Comparison of ENCODE assay signal across 9 cellular contexts in genomic region chr6:166167801-166168615, GRCh38. TPM values are rescaled to one million over a fixed set of nuclear protein-coding genes. Genes with fewer than 3 reads are reported as not detected.
DNase-seq lines count a peak whose midpoint lies in the region; ATAC-seq, FAIRE-seq and TF ChIP-seq lines count a peak whose summit lies in the region.
"Had no signal": no experiment of that assay in that cellular context is flagged by ENCODE, and none has a peak within 500 bp of the region (broad histone marks: within the 10 kb centered on the region; RNA-seq: fewer than 3 reads in every experiment).

TBXT (minus strand) TSS chr6:166167851; CDS start chr6:166167591, 260 bp downstream.

- no peaks in the 10 kb centered on the region for H3K9me3 ChIP-seq in effector memory CD4-positive, alpha-beta T cell (ENCODE audit: control insufficient read depth, low read length)
- H3K9me3 ChIP-seq in HepG2 (ENCODE audit: low read length) (no peaks in the 10 kb centered on the region), body of pancreas (no peaks in the 10 kb centered on the region)
- H3K9me3 ChIP-seq: pancreas had no signal

- H3K4me3 ChIP-seq in LNCaP clone FGC (ENCODE audit: low read depth, low read length): peak within 1 kb of the TSS; percentile 31
- H3K4me3 ChIP-seq in effector memory CD4-positive, alpha-beta T cell (ENCODE audit: insufficient read depth, low read depth, low read length, poor library complexity, severe bottlenecking): peak within 1 kb of the TSS; percentile 37
- H3K4me3 ChIP-seq in rectal smooth muscle tissue (ENCODE audit: low read length): peak within 1 kb of the TSS; percentile 51
- H3K4me3 ChIP-seq in HepG2 (replicated peaks in 1 of 3; ENCODE audit: insufficient read depth in 1 of 3, low read depth in 2 of 3, low read length in 3 of 3): no peak within 1 kb of the TSS
- peak within 1 kb of the TSS in 1 of 2 donors; percentile 12 for H3K4me3 ChIP-seq in body of pancreas

- 66% methylated on average over 57 of the region's 79 CpGs for WGBS in HepG2 (ENCODE audit: low lambda C conversion rate)
- WGBS in body of pancreas, 2 donors: 0 to 1% methylated on average over 26 to 66 of the region's 79 CpGs

- no peak within 1 kb of the TSS for H3K27ac ChIP-seq in effector memory CD4-positive, alpha-beta T cell (ENCODE audit: insufficient read depth, low read length, poor library complexity, severe bottlenecking)
- H3K27ac ChIP-seq in rectal smooth muscle tissue (ENCODE audit: low read depth, low read length) (no peak within 1 kb of the TSS), HepG2 (ENCODE audit: extremely low read length, insufficient read depth, low read length) (no peak within 1 kb of the TSS), body of pancreas (no peak within 1 kb of the TSS)
- H3K27ac ChIP-seq: pancreas had no signal

- CTCF ChIA-PET in HepG2 (lab: Yijun Ruan, JAX; ENCODE audit: low intra/inter-chr PET ratio, low total read pairs): no interaction called here

- TF ChIP-seq CTCF in GM13977 (IDR thresholded peaks at IDR 0.05; ENCODE audit: extremely low read depth, insufficient read depth, missing control alignments): no peak
- TF ChIP-seq CTCF in LNCaP clone FGC (IDR thresholded peaks at IDR 0.05; ENCODE audit: control insufficient read depth, extremely low read depth, insufficient read depth): no peak
- no peak for TF ChIP-seq CTCF in HepG2 (CRISPR knock-in tag; IDR thresholded peaks at IDR 0.05)
- no peak for TF ChIP-seq CTCF in body of pancreas (IDR thresholded peaks at IDR 0.05)

- H3K27me3 ChIP-seq in effector memory CD4-positive, alpha-beta T cell (replicated peaks; ENCODE audit: control insufficient read depth, insufficient read depth, low read length, poor library complexity, severe bottlenecking): peaks cover 11% of the 10 kb centered on the region
- H3K27me3 ChIP-seq in rectal smooth muscle tissue (ENCODE audit: control insufficient read depth, insufficient read depth, low read length) (peaks cover 38% of the 10 kb centered on the region), HepG2 (ENCODE audit: control insufficient read depth in 1 of 2, insufficient read depth in 2 of 2, low read length in 2 of 2) (peaks cover 25 to 85% of the 10 kb centered on the region in 2 experiments), body of pancreas (peaks cover 0 to 6% of the 10 kb centered on the region in 2 donors)

- H4K20me1 ChIP-seq in HepG2 (ENCODE audit: insufficient read depth, low read length): no peaks in the 10 kb centered on the region

- in situ Hi-C loops in GM13977 (cut with MboI; ENCODE audit: low pct_unique_long_range_greater_than_20kb, low sequenced_read_pairs, unreplicated experiment): no loop called here
- in situ Hi-C loops in HepG2 (cut with HindIII; ENCODE audit: extremely low pct_ligation_motif_present, low pct_unique_long_range_greater_than_20kb): no loop called here

- ATAC-seq in HepG2 (no peak), body of pancreas (no peak)

- DNase-seq in GM13977 (ENCODE audit: low spot score) (peak; percentile 76), LNCaP clone FGC (ENCODE audit: low read depth) (no peak), HepG2 (ENCODE audit: low spot score) (no peak), Ammon's horn (ENCODE audit: low spot score) (no peak), anterior cingulate cortex (lab: John Stamatoyannopoulos, UW) (no peak), body of pancreas (no peak)
- DNase-seq in effector memory CD4-positive, alpha-beta T cell: no peak
- DNase-seq: pancreas had no signal

- no peak for FAIRE-seq in HepG2 (lab: Jason Lieb, UNC)
- FAIRE-seq: pancreas had no signal

- no peaks in the 10 kb centered on the region for H3K79me2 ChIP-seq in HepG2 (ENCODE audit: insufficient read depth, low read length)

- BruUV-seq in HepG2 (replicated peaks; lab: Mats Ljungman, UMichigan): no TSS peak

- no peaks in the 10 kb centered on the region for H3K36me3 ChIP-seq in effector memory CD4-positive, alpha-beta T cell (ENCODE audit: control insufficient read depth, insufficient read depth, low read length)
- H3K36me3 ChIP-seq in rectal smooth muscle tissue (ENCODE audit: control insufficient read depth, insufficient read depth, low read length) (no peaks in the 10 kb centered on the region), HepG2 (replicated peaks in 1 of 2; ENCODE audit: control insufficient read depth in 1 of 2, insufficient read depth in 2 of 2, low read length in 2 of 2) (no peaks in the 10 kb centered on the region), body of pancreas (replicated peaks in 1 of 2; ENCODE audit: insufficient read depth in 1 of 2, low read depth in 2 of 2) (no peaks in the 10 kb centered on the region)
- H3K36me3 ChIP-seq: pancreas had no signal

- H3K9ac ChIP-seq in rectal smooth muscle tissue (ENCODE audit: low read length) (no peak within 1 kb of the TSS), HepG2 (ENCODE audit: insufficient read depth, low read depth, low read length) (no peak within 1 kb of the TSS)

- TF ChIP-seq EP300 in HepG2 (IDR thresholded peaks at IDR 0.05; ENCODE audit: low read depth in 2 of 2, low read length in 2 of 2) (no peak), HepG2 (CRISPR knock-in tag; IDR thresholded peaks at IDR 0.05; ENCODE audit: borderline replicate concordance) (no peak)

- no peak for TF ChIP-seq POLR2A in HepG2 (IDR thresholded peaks at IDR 0.05; ENCODE audit: insufficient read depth in 1 of 2, low read depth in 2 of 2, low read length in 2 of 2)
- no peak for TF ChIP-seq POLR2A in body of pancreas (IDR thresholded peaks at IDR 0.05)

- TF ChIP-seq RAD21 in HepG2 (CRISPR knock-in tag; IDR thresholded peaks at IDR 0.05): no peak

- intact Hi-C loops in HepG2 (cut with micrococcal nuclease; ENCODE audit: unreplicated experiment) (no loop called here), body of pancreas (cut with DNase I) (no loop called here)

- H2AFZ ChIP-seq in HepG2 (ENCODE audit: low read length): no peak within 1 kb of the TSS

- H3K4me2 ChIP-seq in HepG2 (ENCODE audit: low read depth, low read length): no peak within 1 kb of the TSS

- POLR2A ChIA-PET in HepG2 (lab: Yijun Ruan, JAX): no interaction called here

- H3K4me1 ChIP-seq in effector memory CD4-positive, alpha-beta T cell (ENCODE audit: control insufficient read depth, insufficient read depth, low read length, poor library complexity, severe bottlenecking): peaks cover 8% of the 10 kb centered on the region
- H3K4me1 ChIP-seq in rectal smooth muscle tissue (ENCODE audit: control insufficient read depth, insufficient read depth, low read length) (no peaks in the 10 kb centered on the region), HepG2 (ENCODE audit: insufficient read depth, low read length) (no peaks in the 10 kb centered on the region), body of pancreas (peaks cover 35% of the 10 kb centered on the region)

TF ChIP-seq in HepG2, 621 proteins besides CTCF, POLR2A, EP300 and RAD21:
- TF ChIP-seq ZNF672 (CRISPR knock-in tag; IDR thresholded peaks at IDR 0.05) (no peak), TFAP4 (IDR thresholded peaks at IDR 0.05; ENCODE audit: borderline replicate concordance, low read depth) (no peak), HNRNPK (IDR thresholded peaks at IDR 0.05; ENCODE audit: low read depth, low read length, poor library complexity, severe bottlenecking) (no peak), ZBTB43 (CRISPR knock-in tag; conservative IDR thresholded peaks at IDR 0.05) (no peak), BRD4 (CRISPR knock-in tag; IDR thresholded peaks at IDR 0.05) (no peak), ZNF563 (CRISPR knock-in tag; IDR thresholded peaks at IDR 0.05) (no peak), GABPA (IDR thresholded peaks at IDR 0.05; ENCODE audit: low read depth, low read length) (no peak), GABPA (CRISPR knock-in tag; IDR thresholded peaks at IDR 0.05; ENCODE audit: low read depth) (no peak)

RNA-seq across cellular contexts. Expression of gene TBXT, which starts in this region (rescaled TPM):
- not detected in 2 replicates for total RNA-seq in HepG2 (2016; rRNA removed; fragmentation: Illumina TruSeq; extraction: Trizol)
- total RNA-seq in HepG2 (2016; cell fraction: cytosol; rRNA removed; fragmentation: Illumina TruSeq; extraction: Trizol; ENCODE audit: low read depth): not detected in 2 replicates
- total RNA-seq in HepG2 (2016; cell fraction: insoluble cytoplasmic fraction; rRNA removed; fragmentation: Illumina TruSeq; extraction: Trizol): not detected in 2 replicates
- not detected in 2 replicates for total RNA-seq in HepG2 (2016; cell fraction: membrane; rRNA removed; fragmentation: Illumina TruSeq; extraction: Trizol)
- not detected in 2 replicates for total RNA-seq in HepG2 (2016; cell fraction: nucleus; rRNA removed; fragmentation: Illumina TruSeq; extraction: Trizol)
- polyA plus RNA-seq in HepG2 (2011; rRNA removed): not detected in 2 replicates
- polyA plus RNA-seq in HepG2 (2011; cell fraction: cytosol; rRNA removed): not detected in 2 replicates
- polyA plus RNA-seq in HepG2 (2011; cell fraction: nucleus; rRNA removed): not detected in 2 replicates
- polyA plus RNA-seq in HepG2 (2012): not detected in 2 replicates
- polyA plus RNA-seq in HepG2 (2016; cell fraction: cytosol; fragmentation: Illumina TruSeq; extraction: Trizol; ENCODE audit: low read depth): not detected in 2 replicates
- not detected in 2 replicates for polyA plus RNA-seq in HepG2 (2016; cell fraction: insoluble cytoplasmic fraction; fragmentation: Illumina TruSeq; extraction: Trizol; ENCODE audit: low read depth)
- polyA plus RNA-seq in HepG2 (2016; cell fraction: membrane; fragmentation: Illumina TruSeq; extraction: Trizol; ENCODE audit: low read depth): not detected in 2 replicates
- polyA plus RNA-seq in HepG2 (2016; cell fraction: nucleus; fragmentation: Illumina TruSeq; extraction: Trizol; ENCODE audit: insufficient read depth, low read depth): not detected in 2 replicates
- not detected in 2 replicates for polyA minus RNA-seq in HepG2 (2011; rRNA and poly(A)+ RNA removed; ENCODE audit: low replicate concordance)
- not detected in 2 replicates for polyA minus RNA-seq in HepG2 (2011; cell fraction: cytosol; rRNA and poly(A)+ RNA removed)
- polyA minus RNA-seq in HepG2 (2011; cell fraction: nucleus; rRNA and poly(A)+ RNA removed): not detected in 2 replicates
- not detected for total RNA-seq in body of pancreas
- total RNA-seq: pancreas had no signal
- polyA plus RNA-seq: pancreas had no signal

Comparison
In these comparisons a context has a peak if more than half of its experiments do, and no peak if none do; other contexts are left out.
1. H3K4me3 ChIP-seq: peak in LNCaP clone FGC (single experiment), effector memory CD4-positive, alpha-beta T cell (single experiment) and rectal smooth muscle tissue (single experiment); none in HepG2 (0 of 3).